1 cellular context compared by ENCODE assay signal in the genomic region with DNA sequence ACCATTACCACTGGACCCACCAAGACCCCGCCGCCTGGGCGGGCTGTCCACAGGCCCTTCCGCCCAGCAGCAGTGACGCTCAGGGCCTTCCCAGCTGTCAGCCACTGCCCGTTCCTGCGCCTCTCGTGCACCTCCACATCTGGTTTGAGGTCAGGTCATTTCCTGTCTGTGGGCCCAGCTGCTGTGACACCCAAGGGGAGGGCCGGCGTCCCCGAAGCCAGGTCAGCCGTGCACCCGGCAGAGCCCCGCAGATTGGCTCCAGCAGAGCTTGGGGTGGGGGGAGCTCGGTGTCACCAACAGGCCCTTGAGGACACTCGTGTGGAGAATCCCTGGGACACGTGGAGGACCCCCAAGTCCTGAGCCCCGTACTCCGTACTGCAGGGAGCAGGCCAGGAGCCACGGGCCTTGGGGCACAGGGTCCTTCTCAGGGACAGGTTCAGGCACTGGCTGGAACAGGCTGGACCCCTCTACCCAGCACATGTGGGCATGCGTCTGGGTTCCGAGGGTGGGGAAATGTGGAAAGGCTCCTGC.
TF ChIP-seq lines count a peak whose summit lies in the region.

No MANE protein-coding gene starts in this region.

TF ChIP-seq in HCT116, 20 proteins besides CTCF, POLR2A, EP300 and RAD21 (continued from another document):
- no peak for TF ChIP-seq REST (IDR thresholded peaks at IDR 0.05; ENCODE audit: low read depth)
